In the genomic region with DNA sequence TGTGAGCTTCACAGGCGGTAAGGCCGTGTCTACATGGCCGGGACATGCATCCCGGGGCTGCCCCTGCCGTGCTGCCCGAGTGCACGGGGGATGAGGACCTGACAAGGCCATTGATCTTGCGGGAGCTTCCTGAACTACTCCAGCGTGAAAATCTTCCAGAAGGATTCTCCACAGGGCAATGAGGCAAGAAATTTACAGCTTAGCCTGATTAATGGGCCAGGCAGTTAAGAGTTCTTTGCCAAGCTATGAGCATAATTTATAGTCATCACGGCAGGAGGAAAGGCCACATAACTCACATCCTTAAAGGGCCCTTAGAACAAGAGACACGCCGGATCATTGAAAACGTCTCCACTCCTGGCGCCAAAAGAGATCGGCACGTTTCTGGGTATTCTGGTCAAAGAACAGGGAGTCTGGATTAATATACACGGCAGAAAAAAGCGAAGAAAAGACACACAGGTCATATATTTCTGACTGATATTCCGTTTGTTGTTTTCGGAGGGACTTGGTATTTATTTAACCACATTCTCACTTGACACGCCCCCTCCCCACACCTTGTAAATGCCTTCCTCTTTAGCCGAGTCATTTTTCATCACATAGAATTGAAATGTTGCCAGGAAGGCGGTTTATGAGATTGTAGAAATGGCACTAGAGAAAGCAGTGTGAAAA, we compare ENCODE assay signal across 9 cellular contexts.
A peak's percentile ranks its signal among the peaks of the same experiment; 100 is the strongest.
DNase-seq lines count a peak whose midpoint lies in the region; ATAC-seq and TF ChIP-seq lines count a peak whose summit lies in the region.
"Had no signal": no experiment of that assay in that cellular context is flagged by ENCODE, and none has a peak within 500 bp of the region (broad histone marks: within the 10 kb centered on the region; RNA-seq: fewer than 3 reads in every experiment).

No MANE protein-coding gene starts in this region.

- DNase-seq in activated CD4-positive, alpha-beta T cell treated with anti-CD3 and anti-CD28 coated beads for 36 hours = peak; percentile 26
- DNase-seq in activated CD4-positive, alpha-beta T cell treated with anti-CD3 and anti-CD28 coated beads, Interleukin-2, amount 50 U/mL, for 4 hours = no peak
- DNase-seq in OCI-M1 (lab: John Stamatoyannopoulos, UW) (peak; percentile 87), hepatocyte (ENCODE audit: low spot score) (no peak), NCI-H1048 (lab: John Stamatoyannopoulos, UW) (no peak)
- no peak for DNase-seq in stimulated activated naive CD8-positive, alpha-beta T cell treated with anti-CD3 and anti-CD28 coated beads, Interleukin-15, amount 100 ng/mL, for 72 hours

- 67% methylated on average over 23 of the region's 23 CpGs for WGBS in hepatocyte (ENCODE audit: low lambda C conversion rate, missing lambda C conversion rate)

- H3K9me3 ChIP-seq in hepatocyte (ENCODE audit: low read depth) = no peaks in the 10 kb centered on the region

- TF ChIP-seq CTCF in hepatocyte (IDR thresholded peaks at IDR 0.05; ENCODE audit: poor library complexity) = no peak

- H3K4me2 ChIP-seq in hepatocyte = peak overlapping the region; percentile 31

- H2AFZ ChIP-seq in hepatocyte = no peak overlapping the region

- H3K4me1 ChIP-seq in hepatocyte (ENCODE audit: insufficient read depth) = peaks cover 18% of the 10 kb centered on the region

- no peaks in the 10 kb centered on the region for H3K9me2 ChIP-seq in hepatocyte (replicated peaks; ENCODE audit: insufficient read depth)

- H4K20me1 ChIP-seq in hepatocyte (ENCODE audit: insufficient read depth, poor library complexity, severe bottlenecking) = no peaks in the 10 kb centered on the region

- CTCF ChIA-PET in activated CD4-positive, alpha-beta T cell treated with anti-CD3 and anti-CD28 coated beads for 36 hours (lab: Charles Lee) = no interaction called here

- H3K36me3 ChIP-seq in hepatocyte (replicated peaks; ENCODE audit: insufficient read depth, low read depth) = no peaks in the 10 kb centered on the region

- no peak overlapping the region for H3K27ac ChIP-seq in hepatocyte

- H3K27me3 Mint-ChIP-seq in activated CD4-positive, alpha-beta T cell treated with anti-CD3 and anti-CD28 coated beads for 36 hours = peaks cover 10% of the 10 kb centered on the region
- H3K27me3 Mint-ChIP-seq in stimulated activated naive CD8-positive, alpha-beta T cell treated with anti-CD3 and anti-CD28 coated beads, Interleukin-15, amount 100 ng/mL, for 72 hours = peaks cover 32% of the 10 kb centered on the region

- H3K79me2 ChIP-seq in hepatocyte = no peaks in the 10 kb centered on the region

- no peaks in the 10 kb centered on the region for H3K36me3 Mint-ChIP-seq in activated CD4-positive, alpha-beta T cell treated with anti-CD3 and anti-CD28 coated beads for 36 hours (ENCODE audit: low read depth)

- no peak overlapping the region for H3K4me3 Mint-ChIP-seq in activated CD4-positive, alpha-beta T cell treated with anti-CD3 and anti-CD28 coated beads for 36 hours
- peak overlapping the region; percentile 35 to 52 for H3K4me3 Mint-ChIP-seq in stimulated activated naive CD8-positive, alpha-beta T cell treated with anti-CD3 and anti-CD28 coated beads, Interleukin-15, amount 100 ng/mL, for 72 hours
- H3K4me3 Mint-ChIP-seq: T-helper 1 cell treated with Interleukin-12 subunit alpha and Interleukin-12 subunit beta and Interleukin-4 antibody, amounts not matched to agents 30 μg/mL and 1 μg/mL, for 36 hours had no signal

- no peak overlapping the region for H3K27ac Mint-ChIP-seq in activated CD4-positive, alpha-beta T cell treated with anti-CD3 and anti-CD28 coated beads for 36 hours
- peak overlapping the region; percentile 16 to 51 for H3K27ac Mint-ChIP-seq in stimulated activated naive CD8-positive, alpha-beta T cell treated with anti-CD3 and anti-CD28 coated beads, Interleukin-15, amount 100 ng/mL, for 72 hours
- H3K27ac Mint-ChIP-seq: T-helper 1 cell treated with Interleukin-12 subunit alpha and Interleukin-12 subunit beta and Interleukin-4 antibody, amounts not matched to agents 30 μg/mL and 1 μg/mL, for 36 hours had no signal

- POLR2A ChIA-PET in activated CD4-positive, alpha-beta T cell treated with anti-CD3 and anti-CD28 coated beads for 36 hours (lab: Charles Lee) = no interaction called here

- peaks cover 11% of the 10 kb centered on the region for H3K4me1 Mint-ChIP-seq in activated CD4-positive, alpha-beta T cell treated with anti-CD3 and anti-CD28 coated beads for 36 hours
- peaks cover 21% of the 10 kb centered on the region for H3K4me1 Mint-ChIP-seq in stimulated activated naive CD8-positive, alpha-beta T cell treated with anti-CD3 and anti-CD28 coated beads, Interleukin-15, amount 100 ng/mL, for 72 hours

- H3K4me3 ChIP-seq in hepatocyte = no peak overlapping the region

- ATAC-seq in activated CD4-positive, alpha-beta T cell treated with anti-CD3 and anti-CD28 coated beads for 36 hours = peak; percentile 42
- peak; percentile 43 for ATAC-seq in stimulated activated naive CD8-positive, alpha-beta T cell treated with anti-CD3 and anti-CD28 coated beads, Interleukin-15, amount 100 ng/mL, for 72 hours
- no peak for ATAC-seq in SK-N-SH treated with all-trans-retinoic acid at 6 μM for 48 hours
- no peak for ATAC-seq in HG03135 (IDR thresholded peaks at IDR 0.05; ENCODE audit: unreplicated experiment)

- H3K27me3 ChIP-seq in hepatocyte = no peaks in the 10 kb centered on the region

- intact Hi-C loops in activated CD4-positive, alpha-beta T cell treated with anti-CD3 and anti-CD28 coated beads for 36 hours (cut with DNase I, micrococcal nuclease) = no loop called here

- H3K9me3 Mint-ChIP-seq in activated CD4-positive, alpha-beta T cell treated with anti-CD3 and anti-CD28 coated beads for 36 hours (ENCODE audit: low read depth) = peaks cover 3% of the 10 kb centered on the region
- H3K9me3 Mint-ChIP-seq in stimulated activated naive CD8-positive, alpha-beta T cell treated with anti-CD3 and anti-CD28 coated beads, Interleukin-15, amount 100 ng/mL, for 72 hours = peaks cover 10 to 11% of the 10 kb centered on the region in 2 donors

TF ChIP-seq in SK-N-SH treated with all-trans-retinoic acid at 6 μM for 48 hours, 23 proteins besides CTCF, POLR2A, EP300 and RAD21:
- TF ChIP-seq RARB (CRISPR knock-in tag; IDR thresholded peaks at IDR 0.05) (no peak), ISL1 (CRISPR knock-in tag; IDR thresholded peaks at IDR 0.05) (no peak), CSDC2 (CRISPR knock-in tag; IDR thresholded peaks at IDR 0.05) (no peak), ZNF8 (CRISPR knock-in tag; IDR thresholded peaks at IDR 0.05) (no peak), OSR1 (CRISPR knock-in tag; IDR thresholded peaks at IDR 0.05) (no peak), PATZ1 (CRISPR knock-in tag; IDR thresholded peaks at IDR 0.05; ENCODE audit: borderline replicate concordance) (no peak), ARNTL (CRISPR knock-in tag; IDR thresholded peaks at IDR 0.05; ENCODE audit: borderline replicate concordance, low read depth) (no peak), ZNF565 (CRISPR knock-in tag; conservative IDR thresholded peaks at IDR 0.05; ENCODE audit: low read depth) (no peak), SNAI2 (CRISPR knock-in tag; IDR thresholded peaks at IDR 0.05) (no peak), POU6F1 (CRISPR knock-in tag; IDR thresholded peaks at IDR 0.05; ENCODE audit: borderline replicate concordance, low read depth) (no peak), ZFP30 (CRISPR knock-in tag; IDR thresholded peaks at IDR 0.05) (no peak), GLIS3 (CRISPR knock-in tag; IDR thresholded peaks at IDR 0.05) (no peak)
- TF ChIP-seq, protein P1, sequence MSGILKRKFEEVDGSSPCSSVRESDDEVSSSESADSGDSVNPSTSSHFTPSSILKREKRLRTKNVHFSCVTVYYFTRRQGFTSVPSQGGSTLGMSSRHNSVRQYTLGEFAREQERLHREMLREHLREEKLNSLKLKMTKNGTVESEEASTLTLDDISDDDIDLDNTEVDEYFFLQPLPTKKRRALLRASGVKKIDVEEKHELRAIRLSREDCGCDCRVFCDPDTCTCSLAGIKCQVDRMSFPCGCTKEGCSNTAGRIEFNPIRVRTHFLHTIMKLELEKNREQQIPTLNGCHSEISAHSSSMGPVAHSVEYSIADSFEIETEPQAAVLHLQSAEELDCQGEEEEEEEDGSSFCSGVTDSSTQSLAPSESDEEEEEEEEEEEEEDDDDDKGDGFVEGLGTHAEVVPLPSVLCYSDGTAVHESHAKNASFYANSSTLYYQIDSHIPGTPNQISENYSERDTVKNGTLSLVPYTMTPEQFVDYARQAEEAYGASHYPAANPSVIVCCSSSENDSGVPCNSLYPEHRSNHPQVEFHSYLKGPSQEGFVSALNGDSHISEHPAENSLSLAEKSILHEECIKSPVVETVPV (CRISPR knock-in tag; IDR thresholded peaks at IDR 0.05) = no peak

Comparison
In these comparisons a context has a peak if more than half of its experiments do, and no peak if none do; other contexts are left out.
1. DNase-seq: peak in activated CD4-positive, alpha-beta T cell treated with anti-CD3 and anti-CD28 coated beads for 36 hours (single experiment) and OCI-M1 (single experiment); none in activated CD4-positive, alpha-beta T cell treated with anti-CD3 and anti-CD28 coated beads, Interleukin-2, amount 50 U/mL, for 4 hours (0 of 2), hepatocyte (single experiment), stimulated activated naive CD8-positive, alpha-beta T cell treated with anti-CD3 and anti-CD28 coated beads, Interleukin-15, amount 100 ng/mL, for 72 hours (0 of 2) and NCI-H1048 (single experiment).
2. ATAC-seq: peak in activated CD4-positive, alpha-beta T cell treated with anti-CD3 and anti-CD28 coated beads for 36 hours (single experiment) and stimulated activated naive CD8-positive, alpha-beta T cell treated with anti-CD3 and anti-CD28 coated beads, Interleukin-15, amount 100 ng/mL, for 72 hours (single experiment); none in SK-N-SH treated with all-trans-retinoic acid at 6 μM for 48 hours (single experiment) and HG03135 (single experiment).